Comparison of ENCODE assay signal across 15 cellular contexts in genomic region chr2:74512744-74513604, GRCh38. TPM values are rescaled to one million over a fixed set of nuclear protein-coding genes. Genes with fewer than 3 reads are reported as not detected.
DNase-seq lines count a peak whose midpoint lies in the region; ATAC-seq lines count a peak whose summit lies in the region.
"Had no signal": no experiment of that assay in that cellular context is flagged by ENCODE, and none has a peak within 500 bp of the region (broad histone marks: within the 10 kb centered on the region; RNA-seq: fewer than 3 reads in every experiment).

No MANE protein-coding gene starts in this region.

- H3K4me1 ChIP-seq in CD8-positive, alpha-beta memory T cell (ENCODE audit: insufficient read depth, low read length): peaks cover 38% of the 10 kb centered on the region
- peaks cover 4% of the 10 kb centered on the region for H3K4me1 ChIP-seq in mesendoderm (ENCODE audit: control insufficient read depth, low read depth, low read length)

- peaks cover 0 to 2% (median 0%) of the 10 kb centered on the region in 3 donors for H3K36me3 Mint-ChIP-seq in CD8-positive, alpha-beta memory T cell
- peaks cover 13% of the 10 kb centered on the region for H3K36me3 Mint-ChIP-seq in activated T-helper 1 cell treated with anti-CD3 and anti-CD28 coated beads, Interleukin-12 subunit alpha, Interleukin-12 subunit beta, Interleukin-2, Interleukin-4 antibody, amounts not matched to agents 30 ng/mL and 10 ng/mL and 1 ng/mL, durations not matched to agents 14 hours and 24 hours and 36 hours (ENCODE audit: low read depth)

- peaks cover 24 to 42% (median 25%) of the 10 kb centered on the region in 3 donors for H3K4me1 Mint-ChIP-seq in CD8-positive, alpha-beta memory T cell
- H3K4me1 Mint-ChIP-seq in activated T-helper 1 cell treated with anti-CD3 and anti-CD28 coated beads, Interleukin-12 subunit alpha, Interleukin-12 subunit beta, Interleukin-2, Interleukin-4 antibody, amounts not matched to agents 30 ng/mL and 10 ng/mL and 1 ng/mL, durations not matched to agents 14 hours and 24 hours and 36 hours (ENCODE audit: low read depth): peaks cover 27% of the 10 kb centered on the region

- no peak overlapping the region for H3K4ac ChIP-seq in mesendoderm (ENCODE audit: low read depth, low read length)

- no peak overlapping the region for H2AK5ac ChIP-seq in mesendoderm (ENCODE audit: low read length)

- no peaks in the 10 kb centered on the region for H3K36me3 ChIP-seq in CD8-positive, alpha-beta memory T cell (ENCODE audit: insufficient read depth, low read length)
- H3K36me3 ChIP-seq in H7 (replicated peaks; ENCODE audit: control insufficient read depth, insufficient read depth, low read length) (no peaks in the 10 kb centered on the region), mesendoderm (ENCODE audit: control insufficient read depth, insufficient read depth, low read length) (no peaks in the 10 kb centered on the region)
- H3K36me3 ChIP-seq: neutrophil had no signal

- H3K18ac ChIP-seq in mesendoderm (ENCODE audit: low read length): no peak overlapping the region

- H2BK120ac ChIP-seq in mesendoderm (ENCODE audit: low read depth, low read length): no peak overlapping the region

- H4K5ac ChIP-seq in mesendoderm (ENCODE audit: low read length): no peak overlapping the region

- H2BK15ac ChIP-seq in mesendoderm (replicated peaks; ENCODE audit: low read depth): no peak overlapping the region

- H3K79me2 ChIP-seq in mesendoderm (ENCODE audit: control insufficient read depth, insufficient read depth, low read length): no peaks in the 10 kb centered on the region

- peaks cover 46 to 59% of the 10 kb centered on the region in 2 donors for H3K27me3 Mint-ChIP-seq in CD8-positive, alpha-beta memory T cell
- H3K27me3 Mint-ChIP-seq in activated T-helper 1 cell treated with anti-CD3 and anti-CD28 coated beads, Interleukin-12 subunit alpha, Interleukin-12 subunit beta, Interleukin-2, Interleukin-4 antibody, amounts not matched to agents 30 ng/mL and 10 ng/mL and 1 ng/mL, durations not matched to agents 14 hours and 24 hours and 36 hours (ENCODE audit: insufficient read depth): peaks cover 52% of the 10 kb centered on the region

- intact Hi-C loops in activated T-helper 1 cell treated with anti-CD3 and anti-CD28 coated beads, Interleukin-12 subunit alpha, Interleukin-12 subunit beta, Interleukin-2, Interleukin-4 antibody, amounts not matched to agents 30 ng/mL and 10 ng/mL and 1 ng/mL, durations not matched to agents 14 hours and 24 hours and 36 hours (cut with micrococcal nuclease): no loop called here

- POLR2A ChIA-PET in CD8-positive, alpha-beta memory T cell (lab: Charles Lee): interaction anchor here (0.6 to 1.5 kb wide), 2 partner anchors 9 to 16 kb away, joined by 3 to 7 read pairs; partner anchors contain the start of gene AUP1

- ATAC-seq in GM19035 (IDR thresholded peaks at IDR 0.05; ENCODE audit: unreplicated experiment): no peak
- ATAC-seq in GM19463 (IDR thresholded peaks at IDR 0.05; ENCODE audit: unreplicated experiment): no peak

- peak overlapping the region in 1 of 8 donors; percentile 29 for H3K27ac Mint-ChIP-seq in CD8-positive, alpha-beta memory T cell
- peak overlapping the region; percentile 52 for H3K27ac Mint-ChIP-seq in activated T-helper 1 cell treated with anti-CD3 and anti-CD28 coated beads, Interleukin-12 subunit alpha, Interleukin-12 subunit beta, Interleukin-2, Interleukin-4 antibody, amounts not matched to agents 30 ng/mL and 10 ng/mL and 1 ng/mL, durations not matched to agents 14 hours and 24 hours and 36 hours
- H3K27ac Mint-ChIP-seq: activated CD8-positive, alpha-beta T cell treated with anti-CD3 and anti-CD28 coated beads for 36 hours had no signal

- no peak overlapping the region for H3K4me3 ChIP-seq in CD8-positive, alpha-beta memory T cell (ENCODE audit: low read length)
- H3K4me3 ChIP-seq in H7 (ENCODE audit: insufficient read depth, low read depth, low read length) (peak overlapping the region; percentile 6; the same call in 1 of the 2 replicates), mesendoderm (ENCODE audit: low read length) (no peak overlapping the region)
- H3K4me3 ChIP-seq: lung had no signal

- no peak overlapping the region for H3K27ac ChIP-seq in CD8-positive, alpha-beta memory T cell (ENCODE audit: low read depth, low read length)
- H3K27ac ChIP-seq in mesendoderm (ENCODE audit: low read depth, low read length): no peak overlapping the region
- H3K27ac ChIP-seq: neutrophil, skin epidermis had no signal

- H2BK5ac ChIP-seq in mesendoderm (ENCODE audit: low read length): no peak overlapping the region

- no peaks in the 10 kb centered on the region for H3K9me3 ChIP-seq in CD8-positive, alpha-beta memory T cell (ENCODE audit: low read length)
- H3K9me3 ChIP-seq: neutrophil had no signal

- peak overlapping the region; percentile 20 for H3K4me2 ChIP-seq in mesendoderm (ENCODE audit: low read length)

- H4K8ac ChIP-seq in mesendoderm (ENCODE audit: low read depth, low read length): no peak overlapping the region

- H3K56ac ChIP-seq in mesendoderm (ENCODE audit: low read length): peak overlapping the region; percentile 25

- CTCF ChIA-PET in CD8-positive, alpha-beta memory T cell (lab: Charles Lee): no interaction called here

- peaks cover 49% of the 10 kb centered on the region for H3K27me3 ChIP-seq in CD8-positive, alpha-beta memory T cell (ENCODE audit: insufficient read depth, low read length, poor library complexity, severe bottlenecking)
- H3K27me3 ChIP-seq in H7 (ENCODE audit: control insufficient read depth, insufficient read depth, low read length) (peaks cover 96% of the 10 kb centered on the region), mesendoderm (ENCODE audit: insufficient read depth, low read length, poor library complexity) (peaks cover 70% of the 10 kb centered on the region)

- H3K4me3 Mint-ChIP-seq in CD8-positive, alpha-beta memory T cell: peak overlapping the region in 5 of 7 donors; percentile 41 to 80 (median 47)
- H3K4me3 Mint-ChIP-seq in activated T-helper 1 cell treated with anti-CD3 and anti-CD28 coated beads, Interleukin-12 subunit alpha, Interleukin-12 subunit beta, Interleukin-2, Interleukin-4 antibody, amounts not matched to agents 30 ng/mL and 10 ng/mL and 1 ng/mL, durations not matched to agents 14 hours and 24 hours and 36 hours: peak overlapping the region; percentile 66
- H3K4me3 Mint-ChIP-seq: activated CD8-positive, alpha-beta T cell treated with anti-CD3 and anti-CD28 coated beads for 36 hours had no signal

- no CpG with 5 or more reads among the region's 36 CpGs for WGBS in mesendoderm (ENCODE audit: extremely low coverage, insufficient coverage, low lambda C conversion rate)

- no peak for DNase-seq in CD8-positive, alpha-beta memory T cell
- DNase-seq in H7 (peak; percentile 90), mesendoderm (no peak), GM19238 (ENCODE audit: insufficient read length, low spot score) (no peak)
- DNase-seq in activated T-helper 1 cell treated with anti-CD3 and anti-CD28 coated beads, Interleukin-12 subunit alpha, Interleukin-12 subunit beta, Interleukin-2, Interleukin-4 antibody, amounts not matched to agents 30 ng/mL and 10 ng/mL and 1 ng/mL, durations not matched to agents 14 hours and 24 hours and 36 hours (ENCODE audit: low spot score): no peak
- DNase-seq: hippocampal formation, NCI-H446 had no signal

- no peaks in the 10 kb centered on the region for H3K79me1 ChIP-seq in mesendoderm (ENCODE audit: low read length)

- no peaks in the 10 kb centered on the region for H3K9me3 Mint-ChIP-seq in CD8-positive, alpha-beta memory T cell
- H3K9me3 Mint-ChIP-seq in activated T-helper 1 cell treated with anti-CD3 and anti-CD28 coated beads, Interleukin-12 subunit alpha, Interleukin-12 subunit beta, Interleukin-2, Interleukin-4 antibody, amounts not matched to agents 30 ng/mL and 10 ng/mL and 1 ng/mL, durations not matched to agents 14 hours and 24 hours and 36 hours: no peaks in the 10 kb centered on the region
- H3K9me3 Mint-ChIP-seq: activated CD8-positive, alpha-beta T cell treated with anti-CD3 and anti-CD28 coated beads for 36 hours; activated naive CD4-positive, alpha-beta T cell treated with anti-CD3 and anti-CD28 coated beads, Interleukin-2, amount 10 ng/mL, durations not matched to agents 7 days and 5 days had no signal

- H3K23ac ChIP-seq in mesendoderm (ENCODE audit: low read length): no peak overlapping the region

- no peak overlapping the region for H3K9ac ChIP-seq in mesendoderm (ENCODE audit: low read length)

RNA-seq across cellular contexts. Expression of gene TLX2, which starts 1.3 kb away (rescaled TPM):
- total RNA-seq in CD8-positive, alpha-beta memory T cell: under 1 TPM; 0.37 to 0.60 TPM
- not detected for polyA plus RNA-seq in CD8-positive, alpha-beta memory T cell
- not detected in 2 replicates for total RNA-seq in H7 (2014; rRNA removed; shearing (Covaris generic))
- 1.2 and 1.5 TPM in 2 replicates for total RNA-seq in activated T-helper 1 cell treated with anti-CD3 and anti-CD28 coated beads, Interleukin-12 subunit alpha, Interleukin-12 subunit beta, Interleukin-2, Interleukin-4 antibody, amounts not matched to agents 30 ng/mL and 10 ng/mL and 1 ng/mL, durations not matched to agents 14 hours and 24 hours and 36 hours
- 0.01 TPM for polyA plus RNA-seq in mesendoderm (2013, experiment 1 of 2)
- 0.06 TPM for polyA plus RNA-seq in mesendoderm (2013, experiment 2 of 2)
- total RNA-seq: lung, subcutaneous adipose tissue had no signal

RNA-seq across cellular contexts. Expression of gene PCGF1, which starts 5.5 kb away (rescaled TPM):
- total RNA-seq in CD8-positive, alpha-beta memory T cell: 10 to 100 TPM; 29.6 to 38.7 TPM
- polyA plus RNA-seq in CD8-positive, alpha-beta memory T cell: 17.2 TPM
- total RNA-seq in H7 (2014; rRNA removed; shearing (Covaris generic)): 12.4 and 15.1 TPM in 2 replicates
- total RNA-seq in activated T-helper 1 cell treated with anti-CD3 and anti-CD28 coated beads, Interleukin-12 subunit alpha, Interleukin-12 subunit beta, Interleukin-2, Interleukin-4 antibody, amounts not matched to agents 30 ng/mL and 10 ng/mL and 1 ng/mL, durations not matched to agents 14 hours and 24 hours and 36 hours: 41.9 and 45.0 TPM in 2 replicates
- polyA plus RNA-seq in mesendoderm (2013, experiment 1 of 2): 10.7 TPM
- polyA plus RNA-seq in mesendoderm (2013, experiment 2 of 2): 9.5 TPM

RNA-seq across cellular contexts. Expression of gene DQX1, which starts 13.1 kb away (rescaled TPM):
- total RNA-seq in CD8-positive, alpha-beta memory T cell: under 1 TPM; 0.51 to 0.83 TPM
- not detected for polyA plus RNA-seq in CD8-positive, alpha-beta memory T cell
- total RNA-seq in H7 (2014; rRNA removed; shearing (Covaris generic)): 0.10 and 0.78 TPM in 2 replicates
- total RNA-seq in activated T-helper 1 cell treated with anti-CD3 and anti-CD28 coated beads, Interleukin-12 subunit alpha, Interleukin-12 subunit beta, Interleukin-2, Interleukin-4 antibody, amounts not matched to agents 30 ng/mL and 10 ng/mL and 1 ng/mL, durations not matched to agents 14 hours and 24 hours and 36 hours: 0.65 and 0.86 TPM in 2 replicates
- polyA plus RNA-seq in mesendoderm (2013, experiment 1 of 2): 0.29 TPM
- 0.20 TPM for polyA plus RNA-seq in mesendoderm (2013, experiment 2 of 2)
- total RNA-seq: subcutaneous adipose tissue had no signal

RNA-seq across cellular contexts. Expression of gene LBX2, which starts 13.6 kb away (rescaled TPM):
- total RNA-seq in CD8-positive, alpha-beta memory T cell: under 1 TPM; 0.38 to 0.94 TPM
- not detected for polyA plus RNA-seq in CD8-positive, alpha-beta memory T cell
- total RNA-seq in H7 (2014; rRNA removed; shearing (Covaris generic)): 0.11 and 0.17 TPM in 2 replicates
- 0.54 and 1.1 TPM in 2 replicates for total RNA-seq in activated T-helper 1 cell treated with anti-CD3 and anti-CD28 coated beads, Interleukin-12 subunit alpha, Interleukin-12 subunit beta, Interleukin-2, Interleukin-4 antibody, amounts not matched to agents 30 ng/mL and 10 ng/mL and 1 ng/mL, durations not matched to agents 14 hours and 24 hours and 36 hours
- not detected for polyA plus RNA-seq in mesendoderm (2013, experiment 1 of 2)
- polyA plus RNA-seq in mesendoderm (2013, experiment 2 of 2): not detected

RNA-seq across cellular contexts. Expression of gene AUP1, which starts 16.5 kb away (rescaled TPM):
- total RNA-seq in CD8-positive, alpha-beta memory T cell: 100 to 1,000 TPM; 219 to 225 TPM
- 95.8 TPM for polyA plus RNA-seq in CD8-positive, alpha-beta memory T cell
- 99.5 and 105 TPM in 2 replicates for total RNA-seq in H7 (2014; rRNA removed; shearing (Covaris generic))
- total RNA-seq in activated T-helper 1 cell treated with anti-CD3 and anti-CD28 coated beads, Interleukin-12 subunit alpha, Interleukin-12 subunit beta, Interleukin-2, Interleukin-4 antibody, amounts not matched to agents 30 ng/mL and 10 ng/mL and 1 ng/mL, durations not matched to agents 14 hours and 24 hours and 36 hours: 178 and 187 TPM in 2 replicates
- 81.2 TPM for polyA plus RNA-seq in mesendoderm (2013, experiment 1 of 2)
- 80.8 TPM for polyA plus RNA-seq in mesendoderm (2013, experiment 2 of 2)
